In the genomic region with DNA sequence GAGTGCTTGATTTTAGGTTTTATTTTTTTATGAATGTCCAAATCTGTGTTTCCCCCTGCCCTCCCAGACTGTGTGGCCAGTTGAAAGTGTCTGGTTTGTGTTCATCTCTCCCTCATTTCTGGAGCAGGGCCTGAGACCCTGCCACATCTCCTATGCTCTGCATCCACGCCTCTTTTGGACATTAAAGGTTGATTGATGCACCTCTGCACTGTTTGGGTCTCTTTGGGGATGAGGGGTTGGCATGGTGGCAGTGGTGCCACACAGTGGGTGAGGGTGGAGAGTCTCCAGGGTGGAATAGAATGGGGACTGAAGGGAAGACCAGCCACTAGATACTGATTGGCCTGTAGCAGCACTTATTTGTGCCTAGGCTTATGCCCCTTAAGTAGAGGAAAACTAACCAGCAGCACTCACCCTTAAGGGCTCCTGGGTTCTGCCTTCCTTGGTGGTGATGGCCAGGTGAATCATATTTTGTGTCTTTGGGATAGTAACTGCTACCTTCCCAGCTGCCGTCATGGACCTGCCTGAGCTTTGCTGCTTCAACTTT, we compare ENCODE assay signal across 16 cellular contexts. TPM values are rescaled to one million over a fixed set of nuclear protein-coding genes. Genes with fewer than 3 reads are reported as not detected.
DNase-seq lines count a peak whose midpoint lies in the region; ATAC-seq and TF ChIP-seq lines count a peak whose summit lies in the region.
"Had no signal": no experiment of that assay in that cellular context is flagged by ENCODE, and none has a peak within 500 bp of the region (broad histone marks: within the 10 kb centered on the region; RNA-seq: fewer than 3 reads in every experiment).

No MANE protein-coding gene starts in this region.

- POLR2A ChIA-PET in OCI-LY7 (lab: Charles Lee): no interaction called here

- peaks cover 88% of the 10 kb centered on the region for H3K36me3 ChIP-seq in OCI-LY7 (ENCODE audit: insufficient read depth, low read length)

- H3K4me3 ChIP-seq in OCI-LY7 (ENCODE audit: low read depth, low read length, poor library complexity, severe bottlenecking): no peak overlapping the region
- H3K4me3 ChIP-seq: BLaER1 treated with 17β-estradiol and CSF1 and Interleukin-3, amounts not matched to agents 10 nM and 100 nM had no signal

- CTCF ChIA-PET in OCI-LY7 (lab: Charles Lee; ENCODE audit: unreplicated experiment): interaction anchor here (1.2 kb wide), 1 partner anchor 8 kb away, joined by 3 read pairs; a partner anchor contains a TSS

- H3K27ac Mint-ChIP-seq in activated T-cell treated with anti-CD3 and anti-CD28 coated beads, Interleukin-2, amount 50 U/mL, for 24 hours: peak overlapping the region; percentile 51
- H3K27ac Mint-ChIP-seq in effector memory CD8-positive, alpha-beta T cell: peak overlapping the region; percentile 87 to 95
- peak overlapping the region; percentile 76 for H3K27ac Mint-ChIP-seq in neural crest cell (ENCODE audit: unreplicated experiment)
- H3K27ac Mint-ChIP-seq in activated T-helper 2 cell treated with anti-CD3 and anti-CD28 coated beads, Interferon-gamma antibody, Interleukin-2, Interleukin-4, amounts not matched to agents 10 μg/mL and 5 μg/mL and 100 μg/mL, durations not matched to agents 14 hours and 24 hours and 36 hours: no peak overlapping the region

- no peak overlapping the region for H3K4me3 Mint-ChIP-seq in activated T-cell treated with anti-CD3 and anti-CD28 coated beads, Interleukin-2, amount 50 U/mL, for 24 hours
- no peak overlapping the region for H3K4me3 Mint-ChIP-seq in effector memory CD8-positive, alpha-beta T cell
- no peak overlapping the region for H3K4me3 Mint-ChIP-seq in neural crest cell
- H3K4me3 Mint-ChIP-seq in activated T-helper 2 cell treated with anti-CD3 and anti-CD28 coated beads, Interferon-gamma antibody, Interleukin-2, Interleukin-4, amounts not matched to agents 10 μg/mL and 5 μg/mL and 100 μg/mL, durations not matched to agents 14 hours and 24 hours and 36 hours (ENCODE audit: low read depth): no peak overlapping the region

- H3K27ac ChIP-seq in OCI-LY7 (ENCODE audit: low read depth, low read length, poor library complexity, severe bottlenecking): no peak overlapping the region
- H3K27ac ChIP-seq: BLaER1 treated with 17β-estradiol and CSF1 and Interleukin-3, amounts not matched to agents 10 nM and 100 nM had no signal

- no peaks in the 10 kb centered on the region for H3K4me1 ChIP-seq in OCI-LY7 (ENCODE audit: insufficient read depth, low read length, poor library complexity, severe bottlenecking)

- TF ChIP-seq CTCF in OCI-LY7 (conservative IDR thresholded peaks at IDR 0.05; ENCODE audit: low read length) (no peak), neural crest cell (conservative IDR thresholded peaks at IDR 0.05) (no peak)

- no peak for DNase-seq in activated T-cell treated with anti-CD3 and anti-CD28 coated beads, Interleukin-2, amount 50 U/mL, for 24 hours
- DNase-seq in activated T-cell treated with anti-CD3 and anti-CD28 coated beads, Interleukin-2, amount 50 U/mL, for 1 hour: no peak
- DNase-seq in OCI-LY7 (ENCODE audit: low spot score) (no peak), neural crest cell (ENCODE audit: low read depth, low spot score) (no peak)
- no peak for DNase-seq in effector memory CD8-positive, alpha-beta T cell
- DNase-seq in activated T-helper 2 cell treated with anti-CD3 and anti-CD28 coated beads, Interferon-gamma antibody, Interleukin-2, Interleukin-4, amounts not matched to agents 10 μg/mL and 5 μg/mL and 100 μg/mL, durations not matched to agents 14 hours and 24 hours and 36 hours (ENCODE audit: low spot score): no peak
- DNase-seq: KG1, NCI-H1436, NCI-H2029 treated with DMSO at 0.1 percent for 48 hours, NCI-H2171 treated with DMSO at 0.1 percent for 48 hours, NCI-H748 treated with DMSO at 0.1 percent for 48 hours had no signal

- peaks cover 30% of the 10 kb centered on the region for H3K79me2 ChIP-seq in OCI-LY7 (ENCODE audit: insufficient read depth, low read depth, low read length)

- H4K20me1 ChIP-seq in OCI-LY7 (ENCODE audit: insufficient read depth, low read length): peaks cover 23% of the 10 kb centered on the region

- H3K36me3 Mint-ChIP-seq in activated T-cell treated with anti-CD3 and anti-CD28 coated beads, Interleukin-2, amount 50 U/mL, for 24 hours (ENCODE audit: low read depth): peaks cover 92% of the 10 kb centered on the region
- H3K36me3 Mint-ChIP-seq in effector memory CD8-positive, alpha-beta T cell (ENCODE audit: insufficient read depth): peaks cover 54% of the 10 kb centered on the region
- H3K36me3 Mint-ChIP-seq in neural crest cell (ENCODE audit: low read depth): peaks cover 57% of the 10 kb centered on the region
- peaks cover 80% of the 10 kb centered on the region for H3K36me3 Mint-ChIP-seq in activated T-helper 2 cell treated with anti-CD3 and anti-CD28 coated beads, Interferon-gamma antibody, Interleukin-2, Interleukin-4, amounts not matched to agents 10 μg/mL and 5 μg/mL and 100 μg/mL, durations not matched to agents 14 hours and 24 hours and 36 hours (ENCODE audit: low read depth)

- H3K9me3 Mint-ChIP-seq in activated T-cell treated with anti-CD3 and anti-CD28 coated beads, Interleukin-2, amount 50 U/mL, for 24 hours: no peaks in the 10 kb centered on the region
- no peaks in the 10 kb centered on the region for H3K9me3 Mint-ChIP-seq in effector memory CD8-positive, alpha-beta T cell
- no peaks in the 10 kb centered on the region for H3K9me3 Mint-ChIP-seq in neural crest cell
- H3K9me3 Mint-ChIP-seq in activated T-helper 2 cell treated with anti-CD3 and anti-CD28 coated beads, Interferon-gamma antibody, Interleukin-2, Interleukin-4, amounts not matched to agents 10 μg/mL and 5 μg/mL and 100 μg/mL, durations not matched to agents 14 hours and 24 hours and 36 hours: no peaks in the 10 kb centered on the region

- H3K9me3 ChIP-seq in OCI-LY7 (ENCODE audit: low read length): no peaks in the 10 kb centered on the region
- H3K9me3 ChIP-seq: BLaER1 treated with 17β-estradiol and CSF1 and Interleukin-3, amounts not matched to agents 10 nM and 100 nM had no signal

- intact Hi-C loops in OCI-LY7 (cut with micrococcal nuclease; ENCODE audit: unreplicated experiment): no loop called here
- intact Hi-C loops in activated T-helper 2 cell treated with anti-CD3 and anti-CD28 coated beads, Interferon-gamma antibody, Interleukin-2, Interleukin-4, amounts not matched to agents 10 μg/mL and 5 μg/mL and 100 μg/mL, durations not matched to agents 14 hours and 24 hours and 36 hours (cut with micrococcal nuclease): no loop called here

- no peaks in the 10 kb centered on the region for H3K9me2 ChIP-seq in OCI-LY7 (ENCODE audit: insufficient read depth, low read length)

- peaks cover 39% of the 10 kb centered on the region for H3K4me1 Mint-ChIP-seq in activated T-cell treated with anti-CD3 and anti-CD28 coated beads, Interleukin-2, amount 50 U/mL, for 24 hours (ENCODE audit: low read depth)
- peaks cover 39 to 65% of the 10 kb centered on the region in 2 donors for H3K4me1 Mint-ChIP-seq in effector memory CD8-positive, alpha-beta T cell (ENCODE audit: low read depth in 2 of 2)
- H3K4me1 Mint-ChIP-seq in neural crest cell: peaks cover 51% of the 10 kb centered on the region
- H3K4me1 Mint-ChIP-seq in activated T-helper 2 cell treated with anti-CD3 and anti-CD28 coated beads, Interferon-gamma antibody, Interleukin-2, Interleukin-4, amounts not matched to agents 10 μg/mL and 5 μg/mL and 100 μg/mL, durations not matched to agents 14 hours and 24 hours and 36 hours (ENCODE audit: low read depth): peaks cover 16% of the 10 kb centered on the region

- no peak overlapping the region for H3K4me2 ChIP-seq in OCI-LY7 (ENCODE audit: low read length)
- H3K4me2 ChIP-seq: BLaER1 treated with 17β-estradiol and CSF1 and Interleukin-3, amounts not matched to agents 10 nM and 100 nM had no signal

- no peak overlapping the region for H2AFZ ChIP-seq in OCI-LY7 (ENCODE audit: low read length)

- peak; percentile 19 for ATAC-seq in effector memory CD8-positive, alpha-beta T cell (replicated peaks)
- ATAC-seq in GM21737 (IDR thresholded peaks at IDR 0.05; ENCODE audit: unreplicated experiment) (no peak), GM18520 (IDR thresholded peaks at IDR 0.05; ENCODE audit: unreplicated experiment) (no peak)
- ATAC-seq: Panc1 had no signal

- TSS peak; percentile 22 for BruUV-seq in OCI-LY7 (replicated peaks; lab: Mats Ljungman, UMichigan)

- no peaks in the 10 kb centered on the region for H3K27me3 Mint-ChIP-seq in activated T-cell treated with anti-CD3 and anti-CD28 coated beads, Interleukin-2, amount 50 U/mL, for 24 hours
- no peaks in the 10 kb centered on the region for H3K27me3 Mint-ChIP-seq in effector memory CD8-positive, alpha-beta T cell
- no peaks in the 10 kb centered on the region for H3K27me3 Mint-ChIP-seq in neural crest cell (ENCODE audit: low read depth)
- H3K27me3 Mint-ChIP-seq in activated T-helper 2 cell treated with anti-CD3 and anti-CD28 coated beads, Interferon-gamma antibody, Interleukin-2, Interleukin-4, amounts not matched to agents 10 μg/mL and 5 μg/mL and 100 μg/mL, durations not matched to agents 14 hours and 24 hours and 36 hours (ENCODE audit: low read depth): no peaks in the 10 kb centered on the region

RNA-seq across cellular contexts. Expression of a gene that starts 7.9 kb away (rescaled TPM):
- total RNA-seq in OCI-LY7 (2014; rRNA removed; shearing (Covaris generic)): 12.4 and 13.4 TPM in 2 replicates
- total RNA-seq in OCI-LY7 (2022): 21.1 and 22.5 TPM in 2 replicates
- total RNA-seq in neural crest cell: 95.9 and 99.9 TPM in 2 replicates
- 33.3 and 33.6 TPM in 2 replicates for total RNA-seq in activated T-helper 2 cell treated with anti-CD3 and anti-CD28 coated beads, Interferon-gamma antibody, Interleukin-2, Interleukin-4, amounts not matched to agents 10 μg/mL and 5 μg/mL and 100 μg/mL, durations not matched to agents 14 hours and 24 hours and 36 hours

RNA-seq across cellular contexts. Expression of a gene that starts 57.1 kb away (rescaled TPM):
- total RNA-seq in OCI-LY7 (2014; rRNA removed; shearing (Covaris generic)): not detected in 2 replicates
- not detected in 2 replicates for total RNA-seq in OCI-LY7 (2022)
- 0.12 TPM in 1 of 2 replicates, not detected in the other for total RNA-seq in neural crest cell
- 0.05 and 0.09 TPM in 2 replicates for total RNA-seq in activated T-helper 2 cell treated with anti-CD3 and anti-CD28 coated beads, Interferon-gamma antibody, Interleukin-2, Interleukin-4, amounts not matched to agents 10 μg/mL and 5 μg/mL and 100 μg/mL, durations not matched to agents 14 hours and 24 hours and 36 hours
- total RNA-seq: NCI-H460 had no signal
